In genomic region chr7:5365976-5366625, GRCh38 we compare ENCODE assay signal across 8 cellular contexts. TPM values are rescaled to one million over a fixed set of nuclear protein-coding genes. Genes with fewer than 3 reads are reported as not detected.
DNase-seq lines count a peak whose midpoint lies in the region; ATAC-seq and TF ChIP-seq lines count a peak whose summit lies in the region.
"Not testable (repeated sequence)": the region's sequence is repeated elsewhere in the genome, so short reads cannot be mapped to it uniquely, and the experiment has no call there.

No MANE protein-coding gene starts in this region.

- not testable (repeated sequence) for H3K4me1 ChIP-seq in Loucy (ENCODE audit: insufficient read depth, low read length, poor library complexity, severe bottlenecking); Panc1 (ENCODE audit: control insufficient read depth, insufficient read depth, low read length)

- intact Hi-C loops in Panc1 (cut with micrococcal nuclease; ENCODE audit: unreplicated experiment), result not testable (repeated sequence)

- TF ChIP-seq CTCF in Loucy (conservative IDR thresholded peaks at IDR 0.05; ENCODE audit: low read length), result peak; percentile 77
- peak; percentile 96 for TF ChIP-seq CTCF in Panc1 (IDR thresholded peaks at IDR 0.05)
- peak; percentile 69 for TF ChIP-seq CTCF in mesothelial cell of epicardium (IDR thresholded peaks at IDR 0.05; ENCODE audit: unreplicated experiment)

- H3K27ac ChIP-seq in Panc1 (ENCODE audit: low read length), result not testable (repeated sequence)

- not testable (repeated sequence) for H3K9ac ChIP-seq in Loucy (ENCODE audit: low read depth, low read length, poor library complexity, severe bottlenecking)

- peaks cover 84% of the 10 kb centered on the region; the same call in 1 of the 2 replicates for H3K36me3 ChIP-seq in Loucy (ENCODE audit: insufficient read depth, low read length)
- H3K36me3 ChIP-seq in Panc1 (ENCODE audit: control insufficient read depth, insufficient read depth, low read length), result not testable (repeated sequence)

- POLR2A ChIA-PET in Panc1 (lab: Charles Lee), result interaction anchor here (0.5 to 0.7 kb wide), 2 partner anchors 17 to 90 kb away, joined by 3 to 16 read pairs; no protein-coding TSS in a partner anchor

- ATAC-seq in GM21528 (IDR thresholded peaks at IDR 0.05; ENCODE audit: low FRiP score, unreplicated experiment) (peak; percentile 67), Panc1 (peak; percentile 73)

- H3K9me3 ChIP-seq in Loucy (ENCODE audit: insufficient read depth, low read depth, low read length); Panc1 (ENCODE audit: control insufficient read depth, insufficient read depth, low read depth, low read length): not testable (repeated sequence)

- peaks cover 62% of the 10 kb centered on the region for H4K20me1 ChIP-seq in Loucy (ENCODE audit: insufficient read depth, low read length, poor library complexity, severe bottlenecking)

- CTCF ChIA-PET in Panc1 (lab: Charles Lee), result interaction anchor here (0.6 to 1.6 kb wide), 8 partner anchors 14 to 126 kb away, joined by 3 to 12 read pairs (median 6); no protein-coding TSS in a partner anchor

- not testable (repeated sequence) for H3K27me3 Mint-ChIP-seq in mesothelial cell of epicardium (ENCODE audit: low read depth)

- not testable (repeated sequence) for H3K4me3 Mint-ChIP-seq in mesothelial cell of epicardium

- DNase-seq in COLO668 (lab: John Stamatoyannopoulos, UW; ENCODE audit: unreplicated experiment) (peak; percentile 68), Panc1 (ENCODE audit: low read depth, low spot score) (peak; percentile 41), activated T-cell treated with anti-CD3 and anti-CD28 coated beads for 1 hour (ENCODE audit: low read depth) (peak; percentile 40), epidermal melanocyte (ENCODE audit: insufficient read length, low spot score) (peak; percentile 95), mesothelial cell of epicardium (ENCODE audit: low spot score in 2 of 2, unreplicated experiment in 2 of 2) (peak in 1 of 2 experiments; percentile 52)
- DNase-seq in stimulated activated CD8-positive, alpha-beta memory T cell treated with anti-CD3 and anti-CD28 coated beads, Interleukin-15, amount 100 ng/mL, for 48 hours (ENCODE audit: low read depth in 2 of 2), result peak; percentile 16 to 37

- not testable (repeated sequence) for H3K4me1 Mint-ChIP-seq in mesothelial cell of epicardium

- H2AFZ ChIP-seq in Loucy (ENCODE audit: low read length), result not testable (repeated sequence)

- in situ Hi-C loops in Panc1 (cut with HindIII; ENCODE audit: low pct_unique_long_range_greater_than_20kb, low sequenced_read_pairs), result not testable (repeated sequence)

- H3K4me2 ChIP-seq in Loucy (ENCODE audit: low read depth, low read length, poor library complexity, severe bottlenecking), result not testable (repeated sequence)

- peaks cover 84% of the 10 kb centered on the region for H3K79me2 ChIP-seq in Loucy (ENCODE audit: insufficient read depth, low read length)

- H3K27ac Mint-ChIP-seq in mesothelial cell of epicardium, result not testable (repeated sequence)

- H3K4me3 ChIP-seq in Loucy (ENCODE audit: low read length, poor library complexity, severe bottlenecking); Panc1 (ENCODE audit: low read depth in 2 of 2, low read length in 2 of 2): not testable (repeated sequence)

- H3K36me3 Mint-ChIP-seq in mesothelial cell of epicardium, result peaks cover 16% of the 10 kb centered on the region

- H3K27me3 ChIP-seq in Loucy (ENCODE audit: insufficient read depth, low read length, poor library complexity, severe bottlenecking); Panc1 (ENCODE audit: control insufficient read depth, insufficient read depth, low read length): not testable (repeated sequence)

- not testable (repeated sequence) for H3K9me3 Mint-ChIP-seq in mesothelial cell of epicardium

- not testable (repeated sequence) for BruUV-seq in Panc1 (replicated peaks; lab: Mats Ljungman, UMichigan)

- H3F3A ChIP-seq in Loucy (ENCODE audit: low read depth), result not testable (repeated sequence)

- not testable (repeated sequence) for H3K9me2 ChIP-seq in Loucy (replicated peaks; ENCODE audit: low read depth, low read length)

RNA-seq across cellular contexts. Expression of gene TNRC18, which starts 57.5 kb away (rescaled TPM):
- 148 TPM for total RNA-seq in Panc1 (2021; ENCODE audit: unreplicated experiment)
- 171 TPM for polyA plus RNA-seq in Panc1 (2012; ENCODE audit: insufficient read length)
- 151 to 171 TPM (median 166 TPM) in 3 replicates for total RNA-seq in mesothelial cell of epicardium
